ENCODE assay signal across 19 cellular contexts in the genomic region with DNA sequence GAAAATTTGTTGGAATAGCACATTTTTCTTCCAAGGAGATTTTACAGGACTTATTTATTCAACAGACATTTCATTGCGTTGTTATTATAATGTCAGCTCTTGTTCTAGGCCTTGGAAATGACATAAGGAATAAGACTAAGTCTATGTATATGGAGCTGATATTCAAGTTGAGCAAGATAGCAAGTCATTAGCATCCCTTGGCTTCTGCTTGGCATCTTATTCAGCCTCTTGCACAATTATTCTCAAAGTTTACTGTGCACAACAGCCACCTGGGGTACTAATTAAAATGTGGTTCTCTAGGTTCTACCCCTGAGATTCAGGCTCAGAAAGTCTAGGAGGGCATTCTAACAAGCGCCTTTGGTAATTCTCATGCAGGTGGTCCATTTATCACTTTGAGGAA.
DNase-seq lines count a peak whose midpoint lies in the region; ATAC-seq lines count a peak whose summit lies in the region.
"Had no signal": no experiment of that assay in that cellular context is flagged by ENCODE, and none has a peak within 500 bp of the region (broad histone marks: within the 10 kb centered on the region; RNA-seq: fewer than 3 reads in every experiment).

No MANE protein-coding gene starts in this region.

- DNase-seq in NCI-H82 (lab: John Stamatoyannopoulos, UW) (peak; percentile 20), NCI-H82 treated with DMSO at 0.1 percent for 48 hours (lab: John Stamatoyannopoulos, UW; ENCODE audit: unreplicated experiment) (no peak), amniotic epithelial cell (ENCODE audit: low read depth) (peak; percentile 53), T-helper 9 cell (no peak)
- DNase-seq: 8988T; ACHN; AML-193; BE2C; CD4-positive, alpha-beta T cell; CD8-positive, alpha-beta memory T cell; DMS153; DND-41; GM23248; H7; HCEC 1CT had no signal

- ATAC-seq in esophagus mucosa (peak; percentile 26), GM18519 (IDR thresholded peaks at IDR 0.05; ENCODE audit: low FRiP score, unreplicated experiment) (no peak), GM19324 (IDR thresholded peaks at IDR 0.05; ENCODE audit: low FRiP score, unreplicated experiment) (no peak)
- ATAC-seq: A549 had no signal

Comparison
In these comparisons a context has a peak if more than half of its experiments do, and no peak if none do; other contexts are left out.
1. DNase-seq: peak in NCI-H82 (single experiment) and amniotic epithelial cell (single experiment); none in NCI-H82 treated with DMSO at 0.1 percent for 48 hours (single experiment) and T-helper 9 cell (single experiment).